ENCODE assay signal across 17 cellular contexts in genomic region chr16:54342001-54342776, GRCh38. TPM values are rescaled to one million over a fixed set of nuclear protein-coding genes. Genes with fewer than 3 reads are reported as not detected.
DNase-seq lines count a peak whose midpoint lies in the region; FAIRE-seq and TF ChIP-seq lines count a peak whose summit lies in the region.
"Had no signal": no experiment of that assay in that cellular context is flagged by ENCODE, and none has a peak within 500 bp of the region (broad histone marks: within the 10 kb centered on the region; RNA-seq: fewer than 3 reads in every experiment).

No MANE protein-coding gene starts in this region.

- no peaks in the 10 kb centered on the region for H3K36me3 ChIP-seq in breast epithelium
- H3K36me3 ChIP-seq in smooth muscle cell (ENCODE audit: low read depth): no peaks in the 10 kb centered on the region
- H3K36me3 ChIP-seq: gastrocnemius medialis, uterus had no signal

- no peaks in the 10 kb centered on the region for H3K9me3 ChIP-seq in breast epithelium
- no peaks in the 10 kb centered on the region for H3K9me3 ChIP-seq in smooth muscle cell (replicated peaks; ENCODE audit: low read depth)
- H3K9me3 ChIP-seq: gastrocnemius medialis, uterus had no signal

- H3K9ac ChIP-seq in smooth muscle cell (ENCODE audit: low read depth): no peak overlapping the region

- peak; percentile 28 for FAIRE-seq in HTR-8/SVneo (lab: Jason Lieb, UNC)
- FAIRE-seq: small intestine had no signal

- H3K4me1 ChIP-seq in breast epithelium (no peaks in the 10 kb centered on the region), smooth muscle cell (ENCODE audit: low read depth) (no peaks in the 10 kb centered on the region)
- H3K4me1 ChIP-seq: gastrocnemius medialis, uterus had no signal

- H3K27me3 ChIP-seq in breast epithelium: no peaks in the 10 kb centered on the region
- peaks cover 18% of the 10 kb centered on the region for H3K27me3 ChIP-seq in smooth muscle cell (ENCODE audit: low read depth)
- H3K27me3 ChIP-seq: gastrocnemius medialis, uterus had no signal

- peak overlapping the region; percentile 75 to 91 for H3K27ac ChIP-seq in breast epithelium
- H3K27ac ChIP-seq in smooth muscle cell (ENCODE audit: low read depth): no peak overlapping the region
- H3K27ac ChIP-seq: C4-2B, gastrocnemius medialis, uterus had no signal

- H4K20me1 ChIP-seq in smooth muscle cell (ENCODE audit: low read depth): no peaks in the 10 kb centered on the region

- peak overlapping the region; percentile 0 for H3K4me2 ChIP-seq in smooth muscle cell

- no peaks in the 10 kb centered on the region for H3K79me2 ChIP-seq in smooth muscle cell (ENCODE audit: low read depth)

- no peaks in the 10 kb centered on the region for H3F3A ChIP-seq in smooth muscle cell (ENCODE audit: low read depth)

- peak overlapping the region in 1 of 3 donors; percentile 31 for H3K4me3 ChIP-seq in breast epithelium
- no peak overlapping the region for H3K4me3 ChIP-seq in smooth muscle cell
- H3K4me3 ChIP-seq: gastrocnemius medialis, uterus had no signal

- WGBS in smooth muscle cell (ENCODE audit: low lambda C conversion rate): 85% methylated on average over 16 of the region's 16 CpGs

- intact Hi-C loops in breast epithelium (cut with DNase I; ENCODE audit: low total_unique reads): no loop called here

- TF ChIP-seq CTCF in breast epithelium (IDR thresholded peaks at IDR 0.05) (no peak), smooth muscle cell (IDR thresholded peaks at IDR 0.05; ENCODE audit: borderline replicate concordance, insufficient read depth, poor library complexity, severe bottlenecking) (no peak)

- no peak for TF ChIP-seq POLR2A in breast epithelium (IDR thresholded peaks at IDR 0.05)

- H2AFZ ChIP-seq in smooth muscle cell (ENCODE audit: low read depth): no peak overlapping the region

- DNase-seq in HTR-8/SVneo (ENCODE audit: insufficient read length, low spot score) (no peak), breast epithelium (ENCODE audit: low spot score in 2 of 2) (peak in 1 of 2 donors; percentile 74), glomerular visceral epithelial cell (ENCODE audit: extremely low spot score) (peak; percentile 0), smooth muscle cell (lab: John Stamatoyannopoulos, UW; ENCODE audit: unreplicated experiment) (no peak), hippocampal formation (lab: John Stamatoyannopoulos, UW) (no peak), NCI-H524 treated with DMSO at 0.1 percent for 48 hours (lab: John Stamatoyannopoulos, UW) (no peak)
- no peak for DNase-seq in activated CD8-positive, alpha-beta memory T cell treated with anti-CD3 and anti-CD28 coated beads, Interleukin-2, amount 50 U/mL, for 48 hours
- DNase-seq: activated CD8-positive, alpha-beta T cell treated with anti-CD3 and anti-CD28 coated beads, Interleukin-2, amount 10 ng/mL, durations not matched to agents 7 days and 5 days; anterior cingulate cortex; DMS153; gastrocnemius medialis; NCI-H1105 treated with DMSO at 0.1 percent for 48 hours; NCI-H510A; small intestine; stimulated activated naive CD4-positive, alpha-beta T cell treated with Interleukin-2 at 50 U/mL for 16 hours; uterus had no signal

RNA-seq across cellular contexts. Expression of gene IRX3, which starts 55.6 kb away (rescaled TPM):
- total RNA-seq in breast epithelium: 100 to 1,000 TPM in 1 of 3 donors, 10 to 100 TPM in 2; 18.4 to 127 (median 56.7) TPM
- total RNA-seq in smooth muscle cell: 0.49 and 4.9 TPM in 2 replicates
- polyA plus RNA-seq in smooth muscle cell: 1.1 and 3.1 TPM in 2 replicates
- total RNA-seq: activated CD8-positive, alpha-beta T cell treated with anti-CD3 and anti-CD28 coated beads, Interleukin-2, amount 10 ng/mL, durations not matched to agents 7 days and 5 days had no signal
